8 cellular contexts compared by ENCODE assay signal in genomic region chr1:153783233-153784190, GRCh38. TPM values are rescaled to one million over a fixed set of nuclear protein-coding genes. Genes with fewer than 3 reads are reported as not detected.
A peak's percentile ranks its signal among the peaks of the same experiment; 100 is the strongest.
DNase-seq lines count a peak whose midpoint lies in the region; ATAC-seq and TF ChIP-seq lines count a peak whose summit lies in the region.

No MANE protein-coding gene starts in this region.

- H3K36me3 Mint-ChIP-seq in naive thymus-derived CD8-positive, alpha-beta T cell: no peaks in the 10 kb centered on the region
- H3K36me3 Mint-ChIP-seq in stimulated activated naive B cell treated with anti-CD40 and anti-IgM and Interleukin-4, amounts not matched to agents 10 μg/mL and 1 μg/mL and 100 μg/mL, for 72 hours: peaks cover 4 to 9% of the 10 kb centered on the region in 2 donors

- peak overlapping the region; percentile 80 to 99 (median 98) for H3K27ac Mint-ChIP-seq in naive thymus-derived CD8-positive, alpha-beta T cell
- H3K27ac Mint-ChIP-seq in stimulated activated naive B cell treated with anti-CD40 and anti-IgM and Interleukin-4, amounts not matched to agents 10 μg/mL and 1 μg/mL and 100 μg/mL, for 72 hours: peak overlapping the region; percentile 97

- H3K4me3 ChIP-seq in Peyer's patch: peak overlapping the region; percentile 52 to 69 (median 66)

- H3K4me1 Mint-ChIP-seq in naive thymus-derived CD8-positive, alpha-beta T cell: peaks cover 2 to 22% (median 11%) of the 10 kb centered on the region in 4 donors
- peaks cover 7 to 30% of the 10 kb centered on the region in 2 donors for H3K4me1 Mint-ChIP-seq in stimulated activated naive B cell treated with anti-CD40 and anti-IgM and Interleukin-4, amounts not matched to agents 10 μg/mL and 1 μg/mL and 100 μg/mL, for 72 hours

- no peaks in the 10 kb centered on the region for H3K36me3 ChIP-seq in Peyer's patch

- POLR2A ChIA-PET in naive thymus-derived CD8-positive, alpha-beta T cell (lab: Charles Lee): interaction anchor here (0.6 to 4.4 kb wide), 24 partner anchors 8 to 238 kb away, joined by 3 to 40 read pairs (median 3); partner anchors contain the start of genes GATAD2B, JTB, RAB13 and RPS27

- H3K4me3 Mint-ChIP-seq in naive thymus-derived CD8-positive, alpha-beta T cell: peak overlapping the region; percentile 84 to 96 (median 94)
- H3K4me3 Mint-ChIP-seq in stimulated activated naive B cell treated with anti-CD40 and anti-IgM and Interleukin-4, amounts not matched to agents 10 μg/mL and 1 μg/mL and 100 μg/mL, for 72 hours: peak overlapping the region; percentile 93 to 97

- DNase-seq in DMS79 (lab: John Stamatoyannopoulos, UW) (peak; percentile 66), KG1 (lab: John Stamatoyannopoulos, UW) (peak; percentile 55), Peyer's patch (peak; percentile 88 to 96 (median 95)), activated T-helper 1 cell treated with Interleukin-2 at 50 U/mL for 16 hours (ENCODE audit: low read depth) (peak; percentile 87), fibroblast of gingiva (ENCODE audit: low read depth) (peak; percentile 91)
- peak; percentile 85 to 96 (median 92) for DNase-seq in naive thymus-derived CD8-positive, alpha-beta T cell
- DNase-seq in stimulated activated naive B cell treated with anti-CD40 and anti-IgM and Interleukin-4, amounts not matched to agents 10 μg/mL and 1 μg/mL and 100 μg/mL, for 72 hours: peak; percentile 90

- H3K27me3 Mint-ChIP-seq in naive thymus-derived CD8-positive, alpha-beta T cell: no peaks in the 10 kb centered on the region
- H3K27me3 Mint-ChIP-seq in stimulated activated naive B cell treated with anti-CD40 and anti-IgM and Interleukin-4, amounts not matched to agents 10 μg/mL and 1 μg/mL and 100 μg/mL, for 72 hours: no peaks in the 10 kb centered on the region

- no peaks in the 10 kb centered on the region for H3K9me3 ChIP-seq in Peyer's patch

- peak overlapping the region; percentile 90 to 97 (median 92) for H3K27ac ChIP-seq in Peyer's patch

- no peaks in the 10 kb centered on the region for H3K9me3 Mint-ChIP-seq in naive thymus-derived CD8-positive, alpha-beta T cell
- no peaks in the 10 kb centered on the region for H3K9me3 Mint-ChIP-seq in stimulated activated naive B cell treated with anti-CD40 and anti-IgM and Interleukin-4, amounts not matched to agents 10 μg/mL and 1 μg/mL and 100 μg/mL, for 72 hours

- peaks cover 0 to 6% (median 0%) of the 10 kb centered on the region in 4 donors for H3K4me1 ChIP-seq in Peyer's patch

- ATAC-seq in GM21723 (IDR thresholded peaks at IDR 0.05; ENCODE audit: unreplicated experiment): peak; percentile 86
- peak; percentile 94 for ATAC-seq in naive thymus-derived CD8-positive, alpha-beta T cell
- ATAC-seq in stimulated activated naive B cell treated with anti-CD40 and anti-IgM and Interleukin-4, amounts not matched to agents 10 μg/mL and 1 μg/mL and 100 μg/mL, for 72 hours (replicated peaks): peak; percentile 94 to 96

- H3K27me3 ChIP-seq in Peyer's patch: no peaks in the 10 kb centered on the region

- TF ChIP-seq CTCF in Peyer's patch (IDR thresholded peaks at IDR 0.05): peak in 4 of 6 experiments; percentile 9 to 40 (median 38)

- TF ChIP-seq POLR2A in Peyer's patch (IDR thresholded peaks at IDR 0.05): peak; percentile 94

RNA-seq across cellular contexts. Expression of gene SLC27A3, which starts 8.3 kb away (rescaled TPM):
- total RNA-seq in Peyer's patch: 100 to 1,000 TPM in 1 of 4 donors, 10 to 100 TPM in 3; 12.3 to 124 (median 22.0) TPM
- total RNA-seq in naive thymus-derived CD8-positive, alpha-beta T cell: 10 to 100 TPM; 15.3 to 18.5 TPM
- polyA plus RNA-seq in naive thymus-derived CD8-positive, alpha-beta T cell: 10 to 100 TPM in 2 of 3 donors, 1 to 10 TPM in 1; 8.4 to 15.6 (median 10.0) TPM

RNA-seq across cellular contexts. Expression of gene INTS3, which starts 55.7 kb away (rescaled TPM):
- total RNA-seq in Peyer's patch: 10 to 100 TPM; 24.3 to 75.1 (median 42.4) TPM
- total RNA-seq in naive thymus-derived CD8-positive, alpha-beta T cell: 10 to 100 TPM; 58.2 to 60.6 TPM
- polyA plus RNA-seq in naive thymus-derived CD8-positive, alpha-beta T cell: 10 to 100 TPM in 2 of 3 donors, 1 to 10 TPM in 1; 10.0 to 13.8 (median 10.8) TPM

Comparison
In these comparisons a context has a peak if more than half of its experiments do, and no peak if none do; other contexts are left out.
1. Peak in every context shown above with its lines: DNase-seq, ATAC-seq, H3K4me3 ChIP-seq and H3K27ac ChIP-seq.